In the genomic region with DNA sequence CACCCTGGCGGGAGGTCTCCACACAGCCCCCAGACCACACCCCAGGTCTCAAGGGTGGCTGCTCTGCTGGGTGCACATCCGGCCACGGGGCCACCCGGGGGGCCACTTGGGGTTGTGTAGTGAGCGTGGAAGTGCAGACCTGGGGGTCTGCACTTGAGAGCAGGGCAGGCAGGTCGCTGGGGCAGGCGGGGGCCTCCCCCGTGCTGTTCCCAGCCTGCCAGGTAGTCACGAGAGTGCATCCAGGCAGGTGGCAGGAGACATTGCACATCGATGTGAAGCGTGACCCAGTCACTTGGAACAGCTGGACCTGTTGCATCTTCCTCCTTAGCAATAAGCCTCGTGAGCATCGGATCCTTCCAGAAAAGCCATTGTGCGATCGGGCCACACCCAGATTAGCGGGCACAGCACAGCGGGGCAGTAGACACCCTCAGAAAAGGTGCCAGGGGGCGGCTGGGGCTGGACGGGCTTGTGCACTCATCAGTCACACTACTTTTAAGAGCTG, we compare ENCODE assay signal across 11 cellular contexts. TPM values are rescaled to one million over a fixed set of nuclear protein-coding genes. Genes with fewer than 3 reads are reported as not detected.
A peak's percentile ranks its signal among the peaks of the same experiment; 100 is the strongest.
DNase-seq lines count a peak whose midpoint lies in the region; ATAC-seq and TF ChIP-seq lines count a peak whose summit lies in the region.
"Had no signal": no experiment of that assay in that cellular context is flagged by ENCODE, and none has a peak within 500 bp of the region (broad histone marks: within the 10 kb centered on the region; RNA-seq: fewer than 3 reads in every experiment).

No MANE protein-coding gene starts in this region.

- peaks cover 13% of the 10 kb centered on the region for H3K4me1 ChIP-seq in left ventricle myocardium inferior
- H3K4me1 ChIP-seq in upper lobe of left lung: peaks cover 10 to 20% (median 17%) of the 10 kb centered on the region in 4 donors
- H3K4me1 ChIP-seq: parathyroid adenoma had no signal

- H3K4me3 ChIP-seq in left ventricle myocardium inferior (no peak overlapping the region), upper lobe of left lung (no peak overlapping the region)
- H3K4me3 ChIP-seq: Peyer's patch had no signal

- DNase-seq in Right ventricle myocardium superior (peak; percentile 40), left ventricle myocardium inferior (no peak), NCI-H748 (lab: John Stamatoyannopoulos, UW; ENCODE audit: unreplicated experiment) (peak; percentile 55), left cardiac atrium (peak; percentile 21), upper lobe of left lung (peak in 1 of 2 donors; percentile 80), HuH-7 (ENCODE audit: low spot score) (no peak)
- no peak for DNase-seq in activated naive CD4-positive, alpha-beta T cell treated with anti-CD3 and anti-CD28 coated beads, Interleukin-2, amount 50 U/mL, for 16 hours

- H3K27ac ChIP-seq in left ventricle myocardium inferior (replicated peaks) (no peak overlapping the region), upper lobe of left lung (no peak overlapping the region)
- H3K27ac ChIP-seq: parathyroid adenoma, Peyer's patch had no signal

- TF ChIP-seq POLR2A in upper lobe of left lung (IDR thresholded peaks at IDR 0.05): no peak

- peaks cover 40% of the 10 kb centered on the region for H3K27me3 ChIP-seq in left ventricle myocardium inferior (ENCODE audit: low read depth)
- H3K27me3 ChIP-seq in upper lobe of left lung: peaks cover 0 to 8% (median 2%) of the 10 kb centered on the region in 4 donors

- 55 to 58% methylated on average over 19 of the region's 19 CpGs for WGBS in upper lobe of left lung, 2 donors

- no peak for ATAC-seq in Right ventricle myocardium superior (ENCODE audit: poor library complexity)
- ATAC-seq in left cardiac atrium: peak in 1 of 2 donors; percentile 7
- peak; percentile 4 to 6 for ATAC-seq in upper lobe of left lung (ENCODE audit: low FRiP score in 2 of 2)
- no peak for ATAC-seq in GM19463 (IDR thresholded peaks at IDR 0.05; ENCODE audit: unreplicated experiment)

- no peak for TF ChIP-seq EP300 in upper lobe of left lung (IDR thresholded peaks at IDR 0.05)

- TF ChIP-seq CTCF in left ventricle myocardium inferior (IDR thresholded peaks at IDR 0.05; ENCODE audit: borderline replicate concordance) (no peak), upper lobe of left lung (IDR thresholded peaks at IDR 0.05) (no peak)

- H3K9me3 ChIP-seq in left ventricle myocardium inferior (replicated peaks): no peaks in the 10 kb centered on the region
- H3K9me3 ChIP-seq in upper lobe of left lung: no peaks in the 10 kb centered on the region
- H3K9me3 ChIP-seq: Peyer's patch had no signal

- intact Hi-C loops in Right ventricle myocardium superior (cut with DNase I) (loop anchor here (10.0 kb wide), 1 partner anchor 151 kb away; no protein-coding TSS in a partner anchor), left ventricle myocardium inferior (cut with micrococcal nuclease) (no loop called here), left cardiac atrium (cut with DNase I) (no loop called here)

- H3K36me3 ChIP-seq in left ventricle myocardium inferior: peaks cover 11% of the 10 kb centered on the region
- peaks cover 0 to 17% (median 9%) of the 10 kb centered on the region in 4 donors for H3K36me3 ChIP-seq in upper lobe of left lung

RNA-seq across cellular contexts. Expression of a gene that starts 4.8 kb away (rescaled TPM):
- total RNA-seq in Right ventricle myocardium superior (not detected), left ventricle myocardium inferior (not detected), left cardiac atrium (not detected), upper lobe of left lung (under 1 TPM in 2 of 6 donors, not detected in 4; 0.15 to 0.17 TPM)
- total RNA-seq: activated T-helper 2 cell treated with anti-CD3 and anti-CD28 coated beads, Interferon-gamma antibody, Interleukin-2, Interleukin-4, amounts not matched to agents 10 μg/mL and 5 μg/mL and 100 μg/mL, durations not matched to agents 14 hours and 24 hours and 36 hours had no signal

RNA-seq across cellular contexts. Expression of a gene that starts 13.2 kb away (rescaled TPM):
- total RNA-seq in Right ventricle myocardium superior: 10.0 TPM
- 9.8 TPM for total RNA-seq in left ventricle myocardium inferior
- total RNA-seq in left cardiac atrium: 10 to 100 TPM; 20.5 to 25.1 TPM
- total RNA-seq in upper lobe of left lung: 10 to 100 TPM; 20.4 to 57.6 (median 25.9) TPM

RNA-seq across cellular contexts. Expression of a gene that starts 22.8 kb away (rescaled TPM):
- total RNA-seq in Right ventricle myocardium superior: 1.7 TPM
- total RNA-seq in left ventricle myocardium inferior: 2.0 TPM
- 1 to 10 TPM; 2.5 to 5.3 TPM for total RNA-seq in left cardiac atrium
- 10 to 100 TPM in 3 of 6 donors, 1 to 10 TPM in 3; 3.3 to 34.6 (median 11.7) TPM for total RNA-seq in upper lobe of left lung

RNA-seq across cellular contexts. Expression of a gene that starts 23.0 kb away (rescaled TPM):
- total RNA-seq in Right ventricle myocardium superior: 6.9 TPM
- total RNA-seq in left ventricle myocardium inferior: 9.2 TPM
- 10 to 100 TPM in 1 of 2 donors, 1 to 10 TPM in 1; 8.0 to 11.7 TPM for total RNA-seq in left cardiac atrium
- total RNA-seq in upper lobe of left lung: 100 to 1,000 TPM in 1 of 6 donors, 10 to 100 TPM in 5; 12.3 to 118 (median 24.8) TPM

Comparison
In these comparisons a context has a peak if more than half of its experiments do, and no peak if none do; other contexts are left out.
1. DNase-seq: peak in Right ventricle myocardium superior (single experiment), NCI-H748 (single experiment) and left cardiac atrium (single experiment); none in left ventricle myocardium inferior (single experiment), HuH-7 (single experiment) and activated naive CD4-positive, alpha-beta T cell treated with anti-CD3 and anti-CD28 coated beads, Interleukin-2, amount 50 U/mL, for 16 hours (single experiment).
2. ATAC-seq: peak in upper lobe of left lung (2 of 2); none in Right ventricle myocardium superior (single experiment) and GM19463 (single experiment).